Comparison of ENCODE assay signal across 15 cellular contexts in the genomic region with DNA sequence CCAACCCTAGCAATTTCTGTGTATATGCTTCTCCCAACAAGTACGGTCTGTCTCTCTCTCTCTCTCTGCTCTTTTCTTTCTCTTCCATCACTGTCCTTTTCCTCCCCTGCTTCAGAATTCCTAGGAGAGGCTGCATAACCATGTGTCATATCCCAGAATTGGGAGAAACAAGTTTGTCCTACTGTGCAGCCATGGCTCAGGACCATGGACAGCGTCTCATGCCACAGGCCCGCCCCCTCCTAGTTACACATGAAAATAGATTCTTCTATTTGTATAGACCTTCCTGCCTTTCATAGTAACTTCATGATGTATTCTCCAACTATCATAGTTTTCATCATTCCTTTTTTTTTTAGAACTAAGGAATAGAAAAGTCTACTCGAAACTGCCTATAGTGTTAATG.
DNase-seq lines count a peak whose midpoint lies in the region; ATAC-seq and TF ChIP-seq lines count a peak whose summit lies in the region.
"Had no signal": no experiment of that assay in that cellular context is flagged by ENCODE, and none has a peak within 500 bp of the region (broad histone marks: within the 10 kb centered on the region; RNA-seq: fewer than 3 reads in every experiment).

No MANE protein-coding gene starts in this region.

- no peak overlapping the region for H2AFZ ChIP-seq in GM23248

- BruUV-seq in A673 (replicated peaks; lab: Mats Ljungman, UMichigan), result no TSS peak

- no peak for TF ChIP-seq CTCF in A673 (conservative IDR thresholded peaks at IDR 0.05; ENCODE audit: low read depth, low read length)
- TF ChIP-seq CTCF in foreskin keratinocyte (conservative IDR thresholded peaks at IDR 0.05), result no peak
- no peak for TF ChIP-seq CTCF in CD14-positive monocyte (IDR thresholded peaks at IDR 0.05)

- in situ Hi-C loops in GM23248 (cut with MboI) (no loop called here), SK-MEL-5 (cut with HindIII; ENCODE audit: low pct_unique_long_range_greater_than_20kb, low sequenced_read_pairs) (no loop called here)

- no peaks in the 10 kb centered on the region for H3K9me3 ChIP-seq in A673 (ENCODE audit: low read depth, low read length, poor library complexity, severe bottlenecking)
- no peaks in the 10 kb centered on the region for H3K9me3 ChIP-seq in GM23248 (ENCODE audit: low read depth)
- H3K9me3 ChIP-seq: left ventricle myocardium inferior, sigmoid colon had no signal

- DNase-seq in A673 (ENCODE audit: low spot score) (peak; percentile 35), GM23248 (peak; percentile 40), SK-MEL-5 (ENCODE audit: low read depth, low spot score) (peak; percentile 2), foreskin keratinocyte (peak in 1 of 2 donors; percentile 2), occipital lobe (lab: John Stamatoyannopoulos, UW) (no peak), CD14-positive monocyte (ENCODE audit: low spot score) (no peak), anterior cingulate cortex (lab: John Stamatoyannopoulos, UW) (no peak)
- no peak for DNase-seq in activated T-cell treated with anti-CD3 and anti-CD28 coated beads, Interleukin-2, amount 50 U/mL, for 24 hours
- DNase-seq: amniotic stem cell; CD4-positive, alpha-beta memory T cell; left ventricle myocardium inferior; MM.1S; naive thymus-derived CD8-positive, alpha-beta T cell; NCI-H748 treated with DMSO at 0.1 percent for 48 hours; sigmoid colon had no signal

- no peak overlapping the region for H3K27ac ChIP-seq in A673 (ENCODE audit: low read depth, low read length, poor library complexity, severe bottlenecking)
- no peak overlapping the region for H3K27ac ChIP-seq in GM23248
- no peak overlapping the region for H3K27ac ChIP-seq in foreskin keratinocyte
- H3K27ac ChIP-seq: left ventricle myocardium inferior, sigmoid colon had no signal

- ATAC-seq in foreskin keratinocyte, result peak; percentile 47
- ATAC-seq: naive thymus-derived CD8-positive, alpha-beta T cell had no signal

- no peaks in the 10 kb centered on the region for H3K36me3 Mint-ChIP-seq in CD14-positive monocyte
- H3K36me3 Mint-ChIP-seq in activated T-cell treated with anti-CD3 and anti-CD28 coated beads, Interleukin-2, amount 50 U/mL, for 24 hours (ENCODE audit: low read depth), result no peaks in the 10 kb centered on the region
- H3K36me3 Mint-ChIP-seq: CD4-positive, alpha-beta memory T cell; naive thymus-derived CD8-positive, alpha-beta T cell had no signal

- no peaks in the 10 kb centered on the region for H3K9me3 Mint-ChIP-seq in CD14-positive monocyte
- H3K9me3 Mint-ChIP-seq in activated T-cell treated with anti-CD3 and anti-CD28 coated beads, Interleukin-2, amount 50 U/mL, for 24 hours, result no peaks in the 10 kb centered on the region

- H3K4me3 ChIP-seq in A673 (ENCODE audit: low read depth, low read length, poor library complexity, severe bottlenecking) (no peak overlapping the region), GM23248 (no peak overlapping the region)
- H3K4me3 ChIP-seq: left ventricle myocardium inferior, sigmoid colon had no signal

- POLR2A ChIA-PET in A673 (lab: Charles Lee; ENCODE audit: low non-redundant PET), result no interaction called here

- H3K4me2 ChIP-seq in GM23248 (ENCODE audit: unreplicated experiment), result no peak overlapping the region

- H3K36me3 ChIP-seq in A673 (ENCODE audit: insufficient read depth, low read length, poor library complexity, severe bottlenecking) (no peaks in the 10 kb centered on the region), GM23248 (ENCODE audit: low read depth) (no peaks in the 10 kb centered on the region)
- H3K36me3 ChIP-seq: left ventricle myocardium inferior, sigmoid colon had no signal

- H3K27ac Mint-ChIP-seq in CD14-positive monocyte, result no peak overlapping the region
- no peak overlapping the region for H3K27ac Mint-ChIP-seq in activated T-cell treated with anti-CD3 and anti-CD28 coated beads, Interleukin-2, amount 50 U/mL, for 24 hours
- H3K27ac Mint-ChIP-seq: CD4-positive, alpha-beta memory T cell; naive thymus-derived CD8-positive, alpha-beta T cell had no signal

- H3K27me3 Mint-ChIP-seq in CD14-positive monocyte (ENCODE audit: low read depth in 3 of 3), result peaks cover 0 to 2% (median 1%) of the 10 kb centered on the region in 3 donors
- peaks cover 5% of the 10 kb centered on the region for H3K27me3 Mint-ChIP-seq in activated T-cell treated with anti-CD3 and anti-CD28 coated beads, Interleukin-2, amount 50 U/mL, for 24 hours

- WGBS in GM23248 (ENCODE audit: low coverage in 1 of 2, low lambda C conversion rate in 2 of 2, missing lambda C conversion rate in 2 of 2), 2 experiments, result 78 to 79% methylated on average over 4 of the region's 4 CpGs

- H3K79me2 ChIP-seq in GM23248 (ENCODE audit: insufficient read depth), result no peaks in the 10 kb centered on the region

- no peak overlapping the region for H3K4me3 Mint-ChIP-seq in CD14-positive monocyte
- no peak overlapping the region for H3K4me3 Mint-ChIP-seq in activated T-cell treated with anti-CD3 and anti-CD28 coated beads, Interleukin-2, amount 50 U/mL, for 24 hours
- H3K4me3 Mint-ChIP-seq: CD4-positive, alpha-beta memory T cell; naive thymus-derived CD8-positive, alpha-beta T cell had no signal

- H3K9me2 ChIP-seq in GM23248 (ENCODE audit: insufficient read depth), result no peaks in the 10 kb centered on the region

- H3K27me3 ChIP-seq in A673 (replicated peaks; ENCODE audit: insufficient read depth, low read depth, low read length, poor library complexity), result peaks cover 3% of the 10 kb centered on the region
- H3K27me3 ChIP-seq in GM23248 (replicated peaks; ENCODE audit: insufficient read depth), result no peaks in the 10 kb centered on the region
- no peaks in the 10 kb centered on the region for H3K27me3 ChIP-seq in foreskin keratinocyte
- H3K27me3 ChIP-seq: sigmoid colon had no signal

- H3F3A ChIP-seq in GM23248 (ENCODE audit: insufficient read depth), result no peaks in the 10 kb centered on the region

- no peak overlapping the region for H3K9ac ChIP-seq in GM23248

- no peaks in the 10 kb centered on the region for H4K20me1 ChIP-seq in GM23248 (ENCODE audit: insufficient read depth)

- H3K4me1 ChIP-seq in A673 (ENCODE audit: insufficient read depth, low read length, poor library complexity, severe bottlenecking), result no peaks in the 10 kb centered on the region
- H3K4me1 ChIP-seq in GM23248 (ENCODE audit: insufficient read depth), result no peaks in the 10 kb centered on the region
- no peaks in the 10 kb centered on the region for H3K4me1 ChIP-seq in foreskin keratinocyte
- H3K4me1 ChIP-seq: left ventricle myocardium inferior, sigmoid colon had no signal

- intact Hi-C loops in A673 (cut with micrococcal nuclease; ENCODE audit: unreplicated experiment), result no loop called here
- intact Hi-C loops in CD14-positive monocyte (cut with micrococcal nuclease), result no loop called here

- no peaks in the 10 kb centered on the region for H3K4me1 Mint-ChIP-seq in CD14-positive monocyte
- H3K4me1 Mint-ChIP-seq in activated T-cell treated with anti-CD3 and anti-CD28 coated beads, Interleukin-2, amount 50 U/mL, for 24 hours (ENCODE audit: low read depth), result no peaks in the 10 kb centered on the region
- H3K4me1 Mint-ChIP-seq: CD4-positive, alpha-beta memory T cell; naive thymus-derived CD8-positive, alpha-beta T cell had no signal

- CTCF ChIA-PET in A673 (lab: Charles Lee), result no interaction called here

Comparison
In these comparisons a context has a peak if more than half of its experiments do, and no peak if none do; other contexts are left out.
1. DNase-seq: peak in A673 (single experiment), GM23248 (single experiment) and SK-MEL-5 (single experiment); none in occipital lobe (single experiment), CD14-positive monocyte (single experiment), anterior cingulate cortex (0 of 58) and activated T-cell treated with anti-CD3 and anti-CD28 coated beads, Interleukin-2, amount 50 U/mL, for 24 hours (single experiment).